In genomic region chr17:79974786-79975497, GRCh38 we compare ENCODE assay signal across 10 cellular contexts.
DNase-seq lines count a peak whose midpoint lies in the region; ATAC-seq, FAIRE-seq and TF ChIP-seq lines count a peak whose summit lies in the region.
"Had no signal": no experiment of that assay in that cellular context is flagged by ENCODE, and none has a peak within 500 bp of the region (broad histone marks: within the 10 kb centered on the region; RNA-seq: fewer than 3 reads in every experiment).

No MANE protein-coding gene starts in this region.

- ATAC-seq in A549 (peak in 1 of 2 experiments; percentile 75; a peak in 3 of 6 replicates), omental fat pad (ENCODE audit: low FRiP score) (no peak)

- H3K4me3 ChIP-seq in A549 = no peak overlapping the region
- no peak overlapping the region for H3K4me3 ChIP-seq in kidney epithelial cell (ENCODE audit: low read depth, low read length)

- H3K36me3 ChIP-seq in kidney epithelial cell (ENCODE audit: control insufficient read depth, insufficient read depth, low read length) = no peaks in the 10 kb centered on the region

- no peak for TF ChIP-seq POLR2A in A549 (IDR thresholded peaks at IDR 0.05; ENCODE audit: low read length)

- TF ChIP-seq CTCF in A549 (IDR thresholded peaks at IDR 0.05) (peak; percentile 54), GM10266 (IDR thresholded peaks at IDR 0.05; ENCODE audit: control insufficient read depth, insufficient read depth, low read depth, missing control alignments) (peak; percentile 43), RWPE1 (conservative IDR thresholded peaks at IDR 0.05; ENCODE audit: low read depth) (peak; percentile 12; the same call in 1 of the 2 replicates), kidney epithelial cell (IDR thresholded peaks at IDR 0.05; ENCODE audit: insufficient read depth, low read length, poor library complexity, severe bottlenecking) (peak; percentile 17), omental fat pad (IDR thresholded peaks at IDR 0.05) (no peak)

- no peaks in the 10 kb centered on the region for H3K27me3 ChIP-seq in kidney epithelial cell (ENCODE audit: control insufficient read depth, insufficient read depth, low read length)

- CTCF ChIA-PET in A549 (lab: Yijun Ruan, JAX) (interaction anchor here (0.6 to 5.3 kb wide), 16 partner anchors 11 to 233 kb away, joined by 3 to 40 read pairs (median 4); no protein-coding TSS in a partner anchor), RWPE1 (lab: Yijun Ruan, JAX) (interaction anchor here (0.7 kb wide), 2 partner anchors 13 to 22 kb away, joined by 3 read pairs; no protein-coding TSS in a partner anchor)

- POLR2A ChIA-PET in A549 (lab: Yijun Ruan, JAX) = no interaction called here
- POLR2A ChIA-PET in RWPE1 (lab: Yijun Ruan, JAX; ENCODE audit: low non-redundant PET) = no interaction called here

- no peak overlapping the region for H3K27ac ChIP-seq in A549
- no peak overlapping the region for H3K27ac ChIP-seq in RWPE1
- H3K27ac ChIP-seq in substantia nigra (ENCODE audit: low read depth, low read length, poor library complexity, severe bottlenecking) = no peak overlapping the region
- H3K27ac ChIP-seq: epithelial cell of prostate, KMS-11 had no signal

- FAIRE-seq in A549 (lab: Jason Lieb, UNC) = no peak

- no peaks in the 10 kb centered on the region for H3K4me1 ChIP-seq in A549

- no peak overlapping the region for H3K4me2 ChIP-seq in A549
- H3K4me2 ChIP-seq: KMS-11 had no signal

- TF ChIP-seq EP300 in A549 (IDR thresholded peaks at IDR 0.05) = no peak

- 78% methylated on average over 21 of the region's 21 CpGs for WGBS in A549 (ENCODE audit: missing lambda C conversion rate)

- H3K9me3 ChIP-seq in A549 = no peaks in the 10 kb centered on the region

- TF ChIP-seq RAD21 in A549 (conservative IDR thresholded peaks at IDR 0.05 in 1 of 2, IDR thresholded peaks at IDR 0.05 in 1 of 2) = peak; percentile 38 to 56

- peak in 1 of 2 experiments; percentile 33 for DNase-seq in A549 (ENCODE audit: low read depth in 1 of 2, low spot score in 1 of 2)
- no peak for DNase-seq in GM10266 (ENCODE audit: extremely low spot score)
- DNase-seq in RWPE1 (ENCODE audit: low spot score) = no peak
- no peak for DNase-seq in kidney epithelial cell (ENCODE audit: low read depth)
- no peak for DNase-seq in DMS53 (lab: John Stamatoyannopoulos, UW)
- DNase-seq in substantia nigra (lab: John Stamatoyannopoulos, UW) = no peak
- no peak for DNase-seq in GDM1 (lab: John Stamatoyannopoulos, UW)
- no peak for DNase-seq in omental fat pad (ENCODE audit: low spot score)

TF ChIP-seq in A549, 52 proteins besides CTCF, POLR2A, EP300 and RAD21:
- TF ChIP-seq E2F6 (IDR thresholded peaks at IDR 0.05; ENCODE audit: borderline replicate concordance, low read depth) (no peak), SMC3 (IDR thresholded peaks at IDR 0.05) (peak; percentile 23; the same call in 1 of the 3 replicates), CBX2 (IDR thresholded peaks at IDR 0.05; ENCODE audit: borderline replicate concordance, low read depth) (no peak)

Comparison
In these comparisons a context has a peak if more than half of its experiments do, and no peak if none do; other contexts are left out.
1. CTCF ChIP-seq: peak in A549 (single experiment), GM10266 (single experiment), RWPE1 (single experiment) and kidney epithelial cell (single experiment); none in omental fat pad (0 of 3).